ENCODE assay signal across 10 cellular contexts in genomic region chr1:231417503-231417902, GRCh38. TPM values are rescaled to one million over a fixed set of nuclear protein-coding genes. Genes with fewer than 3 reads are reported as not detected.
DNase-seq lines count a peak whose midpoint lies in the region; ATAC-seq and TF ChIP-seq lines count a peak whose summit lies in the region.
"Had no signal": no experiment of that assay in that cellular context is flagged by ENCODE, and none has a peak within 500 bp of the region (broad histone marks: within the 10 kb centered on the region; RNA-seq: fewer than 3 reads in every experiment).

No MANE protein-coding gene starts in this region.

- H3K4me1 Mint-ChIP-seq in Calu3 (ENCODE audit: low read depth, unreplicated experiment), result peaks cover 38% of the 10 kb centered on the region

- peak overlapping the region; percentile 78 for H3K4me3 Mint-ChIP-seq in Calu3 (ENCODE audit: low read depth, unreplicated experiment)

- peaks cover 11% of the 10 kb centered on the region for H3K36me3 ChIP-seq in neutrophil

- no peaks in the 10 kb centered on the region for H3K9me3 Mint-ChIP-seq in Calu3 (ENCODE audit: low read depth, unreplicated experiment)
- H3K9me3 Mint-ChIP-seq: activated B cell treated with CpG ODN at 0.5 μM for 24 hours had no signal

- H3K27ac Mint-ChIP-seq in Calu3 (ENCODE audit: unreplicated experiment), result peak overlapping the region; percentile 45
- H3K27ac Mint-ChIP-seq: activated B cell treated with CpG ODN at 0.5 μM for 24 hours had no signal

- H3K9me3 ChIP-seq in neutrophil, result no peaks in the 10 kb centered on the region

- CTCF ChIA-PET in Calu3 (lab: Charles Lee), result no interaction called here

- TF ChIP-seq CTCF in Calu3 (IDR thresholded peaks at IDR 0.05; ENCODE audit: unreplicated experiment) (no peak), NB4 (IDR thresholded peaks at IDR 0.05; ENCODE audit: low read depth, low read length) (no peak), coronary artery (IDR thresholded peaks at IDR 0.05) (no peak), neutrophil (IDR thresholded peaks at IDR 0.05) (no peak)

- no TSS peak for BruUV-seq in Calu3 (replicated peaks; lab: Mats Ljungman, UMichigan)

- intact Hi-C loops in Calu3 (cut with micrococcal nuclease; ENCODE audit: unreplicated experiment), result loop anchor here (5.0 kb wide), 1 partner anchor 175 kb away; no protein-coding TSS in a partner anchor

- DNase-seq in Calu3, result no peak
- no peak for DNase-seq in NB4 (ENCODE audit: low read depth)
- DNase-seq in coronary artery (ENCODE audit: low spot score), result no peak
- no peak for DNase-seq in NCI-H345 (lab: John Stamatoyannopoulos, UW)
- DNase-seq in LoVo (ENCODE audit: low spot score), result no peak
- DNase-seq: activated B cell treated with CpG ODN at 0.5 μM for 24 hours; NCI-H2029; stimulated activated naive CD4-positive, alpha-beta T cell treated with Interleukin-2 at 50 U/mL for 16 hours had no signal

- ATAC-seq in HG02970 (IDR thresholded peaks at IDR 0.05; ENCODE audit: low FRiP score, unreplicated experiment), result no peak

- peaks cover 44 to 66% of the 10 kb centered on the region in 2 experiments for H3K4me1 ChIP-seq in neutrophil (ENCODE audit: control insufficient read depth in 1 of 2, insufficient read depth in 1 of 2, low read depth in 1 of 2, low read length in 1 of 2)

- peaks cover 45% of the 10 kb centered on the region for H3K36me3 Mint-ChIP-seq in Calu3 (ENCODE audit: insufficient read depth, unreplicated experiment)

- H3K27me3 ChIP-seq in neutrophil, result no peaks in the 10 kb centered on the region

- H3K27ac ChIP-seq in coronary artery (no peak overlapping the region), neutrophil (peak overlapping the region; percentile 92)

- no peaks in the 10 kb centered on the region for H3K27me3 Mint-ChIP-seq in Calu3 (ENCODE audit: unreplicated experiment)
- H3K27me3 Mint-ChIP-seq: activated B cell treated with CpG ODN at 0.5 μM for 24 hours had no signal

- TF ChIP-seq POLR2A in NB4 (IDR thresholded peaks at IDR 0.05; ENCODE audit: extremely low read depth, insufficient read length), result no peak

- peak overlapping the region; percentile 88 for H3K4me3 ChIP-seq in NB4 (ENCODE audit: low read depth, low read length)
- peak overlapping the region; percentile 93 for H3K4me3 ChIP-seq in coronary artery
- H3K4me3 ChIP-seq in neutrophil (ENCODE audit: low read depth in 1 of 2, low read length in 1 of 2), result peak overlapping the region; percentile 78 to 83

RNA-seq across cellular contexts. Expression of gene EGLN1, which starts 4.6 kb away (rescaled TPM):
- 33.3 and 34.9 TPM in 2 replicates for total RNA-seq in Calu3 (2022)
